In the genomic region with DNA sequence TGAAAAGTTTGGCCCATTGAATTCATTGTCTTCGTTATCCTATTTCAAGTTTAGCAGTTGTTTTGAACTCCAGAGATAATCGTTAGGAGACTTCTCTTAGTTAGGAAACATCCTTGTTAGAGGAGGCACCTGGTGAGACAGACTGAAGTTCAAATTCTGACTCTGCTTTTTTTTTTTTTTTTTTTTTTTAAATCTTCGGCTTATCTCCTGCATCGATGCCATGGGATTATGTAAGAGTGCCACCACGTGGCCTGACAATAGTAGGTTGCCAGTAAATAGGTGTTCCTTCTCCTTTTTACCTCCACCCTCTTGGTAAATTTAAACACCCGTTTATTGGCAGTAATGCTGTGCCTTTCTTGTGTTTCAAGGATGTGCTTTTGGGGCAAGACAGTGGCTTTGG, we compare ENCODE assay signal across 8 cellular contexts.
DNase-seq lines count a peak whose midpoint lies in the region; ATAC-seq and TF ChIP-seq lines count a peak whose summit lies in the region.

No MANE protein-coding gene starts in this region.

- H3K9me3 ChIP-seq in OCI-LY3 (ENCODE audit: insufficient read depth, low read length), result no peaks in the 10 kb centered on the region
- no peaks in the 10 kb centered on the region for H3K9me3 ChIP-seq in testis

- H3K4me3 ChIP-seq in OCI-LY3 (ENCODE audit: low read length), result peak overlapping the region; percentile 39
- H3K4me3 ChIP-seq in epithelial cell of esophagus (ENCODE audit: low read length), result no peak overlapping the region
- no peak overlapping the region for H3K4me3 ChIP-seq in testis

- no peaks in the 10 kb centered on the region for H3K36me3 ChIP-seq in OCI-LY3 (replicated peaks; ENCODE audit: low read depth, low read length)
- H3K36me3 ChIP-seq in testis (ENCODE audit: low read depth, missing control alignments), result no peaks in the 10 kb centered on the region

- peaks cover 3% of the 10 kb centered on the region for H3K4me1 ChIP-seq in OCI-LY3 (ENCODE audit: low read length)
- no peaks in the 10 kb centered on the region for H3K4me1 ChIP-seq in testis

- DNase-seq in CD1c-positive myeloid dendritic cell (ENCODE audit: extremely low spot score) (peak; percentile 34), epithelial cell of esophagus (ENCODE audit: low read depth) (peak; percentile 67), cortex of kidney (lab: John Stamatoyannopoulos, UW) (no peak), testis (no peak)
- peak; percentile 9 for DNase-seq in stimulated activated naive CD8-positive, alpha-beta T cell treated with anti-CD3 and anti-CD28 coated beads, Interleukin-15, Interleukin-2, amounts not matched to agents 100 U/mL and 50 U/mL, for 24 hours

- intact Hi-C loops in testis (cut with DNase I; ENCODE audit: low total_unique reads), result no loop called here

- H3K27ac ChIP-seq in OCI-LY3 (ENCODE audit: low read length) (no peak overlapping the region), testis (no peak overlapping the region)

- TF ChIP-seq CTCF in OCI-LY3 (IDR thresholded peaks at IDR 0.05; ENCODE audit: low read depth, low read length), result peak; percentile 70
- TF ChIP-seq CTCF in epithelial cell of esophagus (IDR thresholded peaks at IDR 0.05; ENCODE audit: insufficient read depth, low read depth, low read length, missing control alignments), result peak; percentile 55
- no peak for TF ChIP-seq CTCF in testis (IDR thresholded peaks at IDR 0.05)

- H4K20me1 ChIP-seq in OCI-LY3 (ENCODE audit: insufficient read depth, low read length), result no peaks in the 10 kb centered on the region

- no peak for TF ChIP-seq POLR2A in testis (IDR thresholded peaks at IDR 0.05)

- peak; percentile 63 for ATAC-seq in GM19452 (IDR thresholded peaks at IDR 0.05; ENCODE audit: unreplicated experiment)
- ATAC-seq in stimulated activated naive CD8-positive, alpha-beta T cell treated with anti-CD3 and anti-CD28 coated beads, Interleukin-15, Interleukin-2, amounts not matched to agents 100 U/mL and 50 U/mL, for 24 hours, result no peak
- ATAC-seq in GM21825 (IDR thresholded peaks at IDR 0.05; ENCODE audit: unreplicated experiment), result no peak

- peak overlapping the region; percentile 65; the same call in 1 of the 2 replicates for H2AFZ ChIP-seq in OCI-LY3 (ENCODE audit: low read depth, low read length)

- 59 to 60% methylated on average over 6 of the region's 6 CpGs for WGBS in testis, 2 donors

- H3K9ac ChIP-seq in OCI-LY3 (ENCODE audit: low read length), result no peak overlapping the region

- H3K27me3 ChIP-seq in OCI-LY3 (ENCODE audit: low read depth, low read length), result peaks cover 52% of the 10 kb centered on the region
- H3K27me3 ChIP-seq in testis, result no peaks in the 10 kb centered on the region

- H3K79me2 ChIP-seq in OCI-LY3 (ENCODE audit: low read length), result no peaks in the 10 kb centered on the region

- H3K4me2 ChIP-seq in OCI-LY3 (ENCODE audit: low read length), result peak overlapping the region; percentile 52

Comparison
In these comparisons a context has a peak if more than half of its experiments do, and no peak if none do; other contexts are left out.
1. DNase-seq: peak in CD1c-positive myeloid dendritic cell (single experiment), epithelial cell of esophagus (single experiment) and stimulated activated naive CD8-positive, alpha-beta T cell treated with anti-CD3 and anti-CD28 coated beads, Interleukin-15, Interleukin-2, amounts not matched to agents 100 U/mL and 50 U/mL, for 24 hours (single experiment); none in cortex of kidney (single experiment) and testis (single experiment).
2. CTCF ChIP-seq: peak in OCI-LY3 (single experiment) and epithelial cell of esophagus (single experiment); none in testis (0 of 3).